In genomic region chr7:23105644-23106490, GRCh38 we compare ENCODE assay signal across 8 cellular contexts. TPM values are rescaled to one million over a fixed set of nuclear protein-coding genes. Genes with fewer than 3 reads are reported as not detected.
DNase-seq lines count a peak whose midpoint lies in the region; ATAC-seq and TF ChIP-seq lines count a peak whose summit lies in the region.

Gene KLHL7 (plus strand): TSS chr7:23105785. CDS start chr7:23106027, 242 bp downstream.

- H3K4me1 ChIP-seq in RWPE2 (ENCODE audit: insufficient read depth, poor library complexity, severe bottlenecking), result no peaks in the 10 kb centered on the region

- H3K4me1 Mint-ChIP-seq in natural killer cell, result peaks cover 41 to 44% of the 10 kb centered on the region in 2 donors

- no peaks in the 10 kb centered on the region for H3K36me3 ChIP-seq in RWPE2 (ENCODE audit: low read depth)

- H3K4me3 ChIP-seq in RWPE2 (ENCODE audit: severe bottlenecking), result peak within 1 kb of the TSS; percentile 94

- peak; percentile 94 for DNase-seq in EL
- DNase-seq in H4 (ENCODE audit: low spot score), result peak; percentile 98
- peak; percentile 99 for DNase-seq in LoVo (ENCODE audit: low spot score)
- peak; percentile 94 for DNase-seq in RWPE2 (ENCODE audit: low spot score)
- peak; percentile 95 for DNase-seq in activated T-helper 9 cell treated with anti-CD3 and anti-CD28 coated beads, Interleukin-2, amount 50 U/mL, for 16 hours (ENCODE audit: low read depth)
- DNase-seq in fibroblast of peridontal ligament (ENCODE audit: extremely low read depth), result peak; percentile 81
- DNase-seq in natural killer cell, result peak; percentile 97
- peak; percentile 98 for DNase-seq in stimulated activated naive CD8-positive, alpha-beta T cell treated with anti-CD3 and anti-CD28 coated beads, Interleukin-15, Interleukin-2, amounts not matched to agents 100 U/mL and 50 U/mL, for 24 hours

- no peaks in the 10 kb centered on the region for H3K9me3 ChIP-seq in RWPE2 (ENCODE audit: severe bottlenecking)

- peak within 1 kb of the TSS; percentile 63 for H3K27ac ChIP-seq in RWPE2 (ENCODE audit: poor library complexity, severe bottlenecking)

- peak; percentile 92 for ATAC-seq in RWPE2 (ENCODE audit: low read depth)
- ATAC-seq in natural killer cell, result peak; percentile 95 to 99 (median 96)
- peak; percentile 99 for ATAC-seq in stimulated activated naive CD8-positive, alpha-beta T cell treated with anti-CD3 and anti-CD28 coated beads, Interleukin-15, Interleukin-2, amounts not matched to agents 100 U/mL and 50 U/mL, for 24 hours

- intact Hi-C loops in natural killer cell (cut with micrococcal nuclease), result loop anchor here (1.0 kb wide), 2 partner anchors 75 to 92 kb away; partner anchors contain the start of gene HYCC1

- no peaks in the 10 kb centered on the region for H3K36me3 Mint-ChIP-seq in natural killer cell

- H3K27me3 Mint-ChIP-seq in natural killer cell (ENCODE audit: low read depth in 2 of 2), result no peaks in the 10 kb centered on the region

- TF ChIP-seq CTCF in RWPE2 (IDR thresholded peaks at IDR 0.05; ENCODE audit: poor library complexity, severe bottlenecking) (peak; percentile 10), natural killer cell (IDR thresholded peaks at IDR 0.05) (no peak)

- peak within 1 kb of the TSS; percentile 97 to 98 for H3K27ac Mint-ChIP-seq in natural killer cell

- H3K27me3 ChIP-seq in RWPE2 (ENCODE audit: insufficient read depth, poor library complexity, severe bottlenecking), result no peaks in the 10 kb centered on the region

- no peaks in the 10 kb centered on the region for H3K9me3 Mint-ChIP-seq in natural killer cell

- H3K4me3 Mint-ChIP-seq in natural killer cell, result peak within 1 kb of the TSS; percentile 97

RNA-seq across cellular contexts. Expression of gene KLHL7, which starts in this region (rescaled TPM):
- 50.0 and 53.9 TPM in 2 replicates for total RNA-seq in H4 (2014; rRNA removed; shearing (Covaris generic))
- 10 to 100 TPM; 13.9 to 19.1 (median 14.5) TPM for total RNA-seq in natural killer cell

Comparison
In these comparisons a context has a peak if more than half of its experiments do, and no peak if none do; other contexts are left out.
1. Peak in every context shown above with its lines: DNase-seq, ATAC-seq, H3K4me3 ChIP-seq and H3K27ac ChIP-seq.